ENCODE assay signal across 14 cellular contexts in genomic region chr19:55372316-55373081, GRCh38. TPM values are rescaled to one million over a fixed set of nuclear protein-coding genes. Genes with fewer than 3 reads are reported as not detected.
DNase-seq lines count a peak whose midpoint lies in the region; ATAC-seq and TF ChIP-seq lines count a peak whose summit lies in the region.
"Had no signal": no experiment of that assay in that cellular context is flagged by ENCODE, and none has a peak within 500 bp of the region (broad histone marks: within the 10 kb centered on the region; RNA-seq: fewer than 3 reads in every experiment).

No MANE protein-coding gene starts in this region.

- TF ChIP-seq CTCF in SK-N-SH (IDR thresholded peaks at IDR 0.05) (no peak), fibroblast of villous mesenchyme (IDR thresholded peaks at IDR 0.05; ENCODE audit: insufficient read depth, low read depth, low read length) (no peak), type B pancreatic cell (conservative IDR thresholded peaks at IDR 0.05) (no peak)

- no peaks in the 10 kb centered on the region for H3K9me3 Mint-ChIP-seq in activated T-cell treated with anti-CD3 and anti-CD28 coated beads, Interleukin-2, amount 50 U/mL, for 72 hours
- no peaks in the 10 kb centered on the region for H3K9me3 Mint-ChIP-seq in type B pancreatic cell
- H3K9me3 Mint-ChIP-seq: neural crest cell had no signal

- peaks cover 26 to 28% of the 10 kb centered on the region in 2 experiments; a peak in 3 of 4 replicates for H3K4me1 ChIP-seq in SK-N-SH (ENCODE audit: control insufficient read depth in 1 of 2, insufficient read depth in 2 of 2, low read depth in 1 of 2, low read length in 1 of 2)

- H2AFZ ChIP-seq in SK-N-SH (ENCODE audit: low read depth), result no peak overlapping the region

- CTCF ChIA-PET in SK-N-SH (lab: Yijun Ruan, JAX), result interaction anchor here (0.6 to 3.1 kb wide), 4 partner anchors 11 to 250 kb away, joined by 3 to 12 read pairs (median 3); partner anchors contain the start of gene TMEM238

- H3K9me3 ChIP-seq in SK-N-SH, result no peaks in the 10 kb centered on the region

- peaks cover 36% of the 10 kb centered on the region for H3K27me3 Mint-ChIP-seq in activated T-cell treated with anti-CD3 and anti-CD28 coated beads, Interleukin-2, amount 50 U/mL, for 72 hours (ENCODE audit: low read depth)
- peaks cover 54% of the 10 kb centered on the region for H3K27me3 Mint-ChIP-seq in type B pancreatic cell

- H3F3A ChIP-seq in SK-N-SH (replicated peaks; ENCODE audit: insufficient read depth), result peaks cover 20% of the 10 kb centered on the region

- H3K4me3 Mint-ChIP-seq in activated T-cell treated with anti-CD3 and anti-CD28 coated beads, Interleukin-2, amount 50 U/mL, for 72 hours, result peak overlapping the region; percentile 32 to 43
- peak overlapping the region; percentile 43 for H3K4me3 Mint-ChIP-seq in type B pancreatic cell
- H3K4me3 Mint-ChIP-seq: neural crest cell had no signal

- H3K4me2 ChIP-seq in SK-N-SH, result peak overlapping the region; percentile 60; the same call in 1 of the 2 replicates
- H3K4me2 ChIP-seq: KMS-11 had no signal

- DNase-seq in activated T-cell treated with anti-CD3 and anti-CD28 coated beads, Interleukin-2, amount 50 U/mL, for 72 hours, result peak; percentile 69 to 76
- DNase-seq in activated T-cell treated with anti-CD3 and anti-CD28 coated beads for 4 hours (no peak), SK-N-SH (peak; percentile 64), fibroblast of villous mesenchyme (ENCODE audit: low read depth) (peak; percentile 43), type B pancreatic cell (ENCODE audit: extremely low spot score, unreplicated experiment) (no peak), HuH-7.5 (ENCODE audit: low spot score) (no peak), anterior cingulate cortex (lab: John Stamatoyannopoulos, UW) (no peak)
- DNase-seq: activated effector memory CD4-positive, alpha-beta T cell treated with anti-CD3 and anti-CD28 coated beads, Interleukin-2, amount 50 U/mL, for 16 hours; NCI-H2171; stimulated activated CD4-positive, alpha-beta T cell treated with anti-CD3 and anti-CD28 coated beads, Interleukin-12 subunit alpha, Interleukin-12 subunit beta, amount 100 ng/mL, for 4 hours had no signal

- H3K36me3 ChIP-seq in SK-N-SH (replicated peaks in 1 of 2; ENCODE audit: control insufficient read depth in 1 of 2, insufficient read depth in 2 of 2, low read length in 1 of 2), result no peaks in the 10 kb centered on the region

- ATAC-seq in activated T-cell treated with anti-CD3 and anti-CD28 coated beads, Interleukin-2, amount 50 U/mL, for 72 hours (replicated peaks in 1 of 2), result peak; percentile 78 to 79
- ATAC-seq in HG02588 (IDR thresholded peaks at IDR 0.05; ENCODE audit: unreplicated experiment), result no peak

- TF ChIP-seq RAD21 in SK-N-SH (IDR thresholded peaks at IDR 0.05; ENCODE audit: low read length), result no peak

- peaks cover 14% of the 10 kb centered on the region for H3K79me2 ChIP-seq in SK-N-SH (ENCODE audit: insufficient read depth)

- H3K4me3 ChIP-seq in SK-N-SH (ENCODE audit: low read depth in 2 of 2, low read length in 1 of 2) (no peak overlapping the region), fibroblast of villous mesenchyme (ENCODE audit: low read depth, low read length) (no peak overlapping the region)
- H3K4me3 ChIP-seq: coronary artery had no signal

- H3K4me1 Mint-ChIP-seq in activated T-cell treated with anti-CD3 and anti-CD28 coated beads, Interleukin-2, amount 50 U/mL, for 72 hours (ENCODE audit: low read depth), result peaks cover 19% of the 10 kb centered on the region
- peaks cover 18% of the 10 kb centered on the region for H3K4me1 Mint-ChIP-seq in type B pancreatic cell (ENCODE audit: unreplicated experiment)

- no peak overlapping the region for H3K27ac Mint-ChIP-seq in activated T-cell treated with anti-CD3 and anti-CD28 coated beads, Interleukin-2, amount 50 U/mL, for 72 hours
- H3K27ac Mint-ChIP-seq in type B pancreatic cell, result peak overlapping the region; percentile 43

- H3K9me2 ChIP-seq in SK-N-SH, result no peaks in the 10 kb centered on the region

- peak in 1 of 2 experiments; percentile 49; a peak in 1 of 4 replicates for TF ChIP-seq EP300 in SK-N-SH (IDR thresholded peaks at IDR 0.05; ENCODE audit: borderline replicate concordance in 1 of 2, low read depth in 1 of 2, low read length in 1 of 2)

- peaks cover 4 to 6% of the 10 kb centered on the region in 2 donors for H3K36me3 Mint-ChIP-seq in activated T-cell treated with anti-CD3 and anti-CD28 coated beads, Interleukin-2, amount 50 U/mL, for 72 hours (ENCODE audit: insufficient read depth in 2 of 2)
- H3K36me3 Mint-ChIP-seq in type B pancreatic cell, result no peaks in the 10 kb centered on the region

- H3K9ac ChIP-seq in SK-N-SH, result peak overlapping the region; percentile 34; the same call in 1 of the 2 replicates
- H3K9ac ChIP-seq: KMS-11 had no signal

- peak overlapping the region in 1 of 2 experiments; percentile 38; a peak in 1 of 4 replicates for H3K27ac ChIP-seq in SK-N-SH (ENCODE audit: low read depth in 2 of 2, low read length in 1 of 2)
- H3K27ac ChIP-seq: coronary artery, KMS-11 had no signal

- 49% methylated on average over 21 of the region's 24 CpGs for WGBS in SK-N-SH (ENCODE audit: low lambda C conversion rate)

- no peaks in the 10 kb centered on the region for H3K27me3 ChIP-seq in SK-N-SH (ENCODE audit: insufficient read depth)

- H4K20me1 ChIP-seq in SK-N-SH (ENCODE audit: insufficient read depth), result no peaks in the 10 kb centered on the region

- POLR2A ChIA-PET in SK-N-SH (lab: Yijun Ruan, JAX), result interaction anchor here (1.0 kb wide), 1 partner anchor 35 kb away, joined by 3 read pairs; the partner anchor contains the start of gene UBE2S

TF ChIP-seq in SK-N-SH, 30 proteins besides CTCF, POLR2A, EP300 and RAD21:
- TF ChIP-seq CHD2 (IDR thresholded peaks at IDR 0.05; ENCODE audit: low read length, partially characterized antibody), result no peak
- TF ChIP-seq NFIC (IDR thresholded peaks at IDR 0.05; ENCODE audit: borderline replicate concordance), result 0 out of 2 replicates have a peak, but pooled peaks have one; percentile 46
- no peak for TF ChIP-seq GATA2 (CRISPR knock-in tag; IDR thresholded peaks at IDR 0.05)
- TF ChIP-seq TCF12 (IDR thresholded peaks at IDR 0.05), result no peak
- TF ChIP-seq POLR2AphosphoS5 (IDR thresholded peaks at IDR 0.05; ENCODE audit: low read depth, low read length), result no peak
- TF ChIP-seq FOSL2 (IDR thresholded peaks at IDR 0.05; ENCODE audit: borderline replicate concordance, low read depth), result peak; percentile 45; the same call in 1 of the 2 replicates

RNA-seq across cellular contexts. Expression of gene IL11, which starts 2.2 kb away (rescaled TPM):
- 1 to 10 TPM; 4.0 to 5.4 TPM for total RNA-seq in activated T-cell treated with anti-CD3 and anti-CD28 coated beads, Interleukin-2, amount 50 U/mL, for 72 hours
- 13.2 and 16.1 TPM in 2 replicates for polyA plus RNA-seq in SK-N-SH (2012; rRNA removed)
- 8.4 and 11.0 TPM in 2 replicates for polyA plus RNA-seq in SK-N-SH (2012; cell fraction: cytosol; rRNA removed)
- polyA plus RNA-seq in SK-N-SH (2012; cell fraction: nucleus; rRNA removed), result 22.6 and 33.5 TPM in 2 replicates
- 3.0 and 5.2 TPM in 2 replicates for total RNA-seq in fibroblast of villous mesenchyme
- 0.46 and 0.48 TPM in 2 replicates for total RNA-seq in type B pancreatic cell (ENCODE audit: low replicate concordance)

RNA-seq across cellular contexts. Expression of gene TMEM190, which starts 4.1 kb away (rescaled TPM):
- total RNA-seq in activated T-cell treated with anti-CD3 and anti-CD28 coated beads, Interleukin-2, amount 50 U/mL, for 72 hours, result not detected
- polyA plus RNA-seq in SK-N-SH (2012; rRNA removed), result 0.77 and 0.91 TPM in 2 replicates
- 0.08 and 0.30 TPM in 2 replicates for polyA plus RNA-seq in SK-N-SH (2012; cell fraction: cytosol; rRNA removed)
- polyA plus RNA-seq in SK-N-SH (2012; cell fraction: nucleus; rRNA removed), result 14.1 and 29.8 TPM in 2 replicates
- total RNA-seq in fibroblast of villous mesenchyme (not detected in 2 replicates), type B pancreatic cell (ENCODE audit: low replicate concordance) (2.6 and 2.8 TPM in 2 replicates)
- total RNA-seq: neural crest cell had no signal

RNA-seq across cellular contexts. Expression of gene GARIN5B, which starts 9.4 kb away (rescaled TPM):
- total RNA-seq in activated T-cell treated with anti-CD3 and anti-CD28 coated beads, Interleukin-2, amount 50 U/mL, for 72 hours, result under 1 TPM in 1 of 2 donors, not detected in 1; 0.07 TPM
- not detected in 2 replicates for polyA plus RNA-seq in SK-N-SH (2012; rRNA removed)
- not detected in 2 replicates for polyA plus RNA-seq in SK-N-SH (2012; cell fraction: cytosol; rRNA removed)
- 0.06 and 0.10 TPM in 2 replicates for polyA plus RNA-seq in SK-N-SH (2012; cell fraction: nucleus; rRNA removed)
- total RNA-seq in fibroblast of villous mesenchyme (not detected in 2 replicates), type B pancreatic cell (ENCODE audit: low replicate concordance) (not detected in 2 replicates)
- total RNA-seq: neural crest cell had no signal

RNA-seq across cellular contexts. Expression of gene TMEM238, which starts 11.6 kb away (rescaled TPM):
- 10 to 100 TPM in 1 of 2 donors, 1 to 10 TPM in 1; 7.5 to 11.7 TPM for total RNA-seq in activated T-cell treated with anti-CD3 and anti-CD28 coated beads, Interleukin-2, amount 50 U/mL, for 72 hours
- 0.08 and 0.12 TPM in 2 replicates for polyA plus RNA-seq in SK-N-SH (2012; rRNA removed)
- polyA plus RNA-seq in SK-N-SH (2012; cell fraction: cytosol; rRNA removed), result 0.03 and 0.05 TPM in 2 replicates
- polyA plus RNA-seq in SK-N-SH (2012; cell fraction: nucleus; rRNA removed), result 0.12 TPM in 1 of 2 replicates, not detected in the other
- total RNA-seq in fibroblast of villous mesenchyme (not detected in 2 replicates), type B pancreatic cell (ENCODE audit: low replicate concordance) (8.1 and 14.0 TPM in 2 replicates)

RNA-seq across cellular contexts. Expression of gene RPL28, which starts 13.2 kb away (rescaled TPM):
- 1,000 to 10,000 TPM; 3,217 to 3,413 TPM for total RNA-seq in activated T-cell treated with anti-CD3 and anti-CD28 coated beads, Interleukin-2, amount 50 U/mL, for 72 hours
- 2,297 and 2,368 TPM in 2 replicates for polyA plus RNA-seq in SK-N-SH (2012; rRNA removed)
- 721 and 1,465 TPM in 2 replicates for polyA plus RNA-seq in SK-N-SH (2012; cell fraction: cytosol; rRNA removed)
- 482 and 618 TPM in 2 replicates for polyA plus RNA-seq in SK-N-SH (2012; cell fraction: nucleus; rRNA removed)
- total RNA-seq in fibroblast of villous mesenchyme, result 124 and 164 TPM in 2 replicates
- total RNA-seq in type B pancreatic cell (ENCODE audit: low replicate concordance), result 1,799 and 2,072 TPM in 2 replicates

Comparison
In these comparisons a context has a peak if more than half of its experiments do, and no peak if none do; other contexts are left out.
1. DNase-seq: peak in activated T-cell treated with anti-CD3 and anti-CD28 coated beads, Interleukin-2, amount 50 U/mL, for 72 hours (2 of 2), SK-N-SH (single experiment) and fibroblast of villous mesenchyme (single experiment); none in activated T-cell treated with anti-CD3 and anti-CD28 coated beads for 4 hours (single experiment), type B pancreatic cell (single experiment), HuH-7.5 (single experiment) and anterior cingulate cortex (0 of 58).